Comparison of ENCODE assay signal across 17 cellular contexts in genomic region chr6:8088886-8089285, GRCh38.
"Had no signal": no experiment of that assay in that cellular context is flagged by ENCODE, and none has a peak within 500 bp of the region (broad histone marks: within the 10 kb centered on the region; RNA-seq: fewer than 3 reads in every experiment).

No MANE protein-coding gene starts in this region.

- H3K27me3 ChIP-seq: brain microvascular endothelial cell, colonic mucosa, tibial artery had no signal

- DNase-seq: activated naive CD4-positive, alpha-beta T cell; activated T-cell treated with anti-CD3 and anti-CD28 coated beads, Interleukin-2, amount 50 U/mL, for 1 hour; brain microvascular endothelial cell; caudate nucleus; colonic mucosa; head of caudate nucleus; hypothalamus; left ventricle myocardium superior; midbrain; retina; stimulated activated CD4-positive, alpha-beta T cell treated with anti-CD3 and anti-CD28 coated beads, Interleukin-4, amount 100 ng/mL, for 1 hour; stimulated activated naive CD4-positive, alpha-beta T cell; T-helper 1 cell; tibial artery had no signal

- H3K4me3 Mint-ChIP-seq: natural killer cell treated with Interleukin-12 subunit alpha and Interleukin-12 subunit beta and Interleukin-15 and Interleukin-18, amount 100 ng/mL, for 72 hours; WTC11 had no signal

- H3K27ac ChIP-seq: brain microvascular endothelial cell, colonic mucosa, tibial artery had no signal

- H3K27me3 Mint-ChIP-seq: natural killer cell treated with Interleukin-12 subunit alpha and Interleukin-12 subunit beta and Interleukin-15 and Interleukin-18, amount 100 ng/mL, for 72 hours; progenitor cell of endocrine pancreas had no signal

- H3K4me3 ChIP-seq: colonic mucosa, tibial artery had no signal

- H3K4me1 ChIP-seq: colonic mucosa had no signal

- H3K36me3 ChIP-seq: colonic mucosa had no signal

- H3K9me3 ChIP-seq: colonic mucosa, tibial artery had no signal

- H3K27ac Mint-ChIP-seq: natural killer cell treated with Interleukin-12 subunit alpha and Interleukin-12 subunit beta and Interleukin-15 and Interleukin-18, amount 100 ng/mL, for 72 hours; WTC11 had no signal

- ATAC-seq: left ventricle myocardium superior; natural killer cell treated with Interleukin-12 subunit alpha and Interleukin-12 subunit beta and Interleukin-15 and Interleukin-18, amount 100 ng/mL, for 72 hours; WTC11 had no signal
